In genomic region chr19:40304306-40304705, GRCh38 we compare ENCODE assay signal across 14 cellular contexts. TPM values are rescaled to one million over a fixed set of nuclear protein-coding genes. Genes with fewer than 3 reads are reported as not detected.
DNase-seq lines count a peak whose midpoint lies in the region; ATAC-seq and TF ChIP-seq lines count a peak whose summit lies in the region.
"Had no signal": no experiment of that assay in that cellular context is flagged by ENCODE, and none has a peak within 500 bp of the region (broad histone marks: within the 10 kb centered on the region; RNA-seq: fewer than 3 reads in every experiment).

No MANE protein-coding gene starts in this region.

- no peaks in the 10 kb centered on the region for H3K27me3 ChIP-seq in CD8-positive, alpha-beta memory T cell (ENCODE audit: insufficient read depth, low read length, poor library complexity, severe bottlenecking)

- no peaks in the 10 kb centered on the region for H3K27me3 Mint-ChIP-seq in CD8-positive, alpha-beta memory T cell
- H3K27me3 Mint-ChIP-seq in chondrocyte (ENCODE audit: low read depth) (no peaks in the 10 kb centered on the region), neural crest cell (ENCODE audit: low read depth) (no peaks in the 10 kb centered on the region)

- POLR2A ChIA-PET in CD8-positive, alpha-beta memory T cell (lab: Charles Lee) = no interaction called here
- POLR2A ChIA-PET in HEK293 (lab: Yijun Ruan, JAX) = interaction anchor here (0.5 to 2.1 kb wide), 6 partner anchors 20 to 1308 kb away, joined by 3 to 13 read pairs (median 7); partner anchors contain the start of genes AKT2, C19orf47, PLD3 and SERTAD1

- peaks cover 3% of the 10 kb centered on the region for H3K4me1 ChIP-seq in CD8-positive, alpha-beta memory T cell (ENCODE audit: insufficient read depth, low read length)
- peaks cover 13% of the 10 kb centered on the region for H3K4me1 ChIP-seq in HEK293 (ENCODE audit: control insufficient read depth, insufficient read depth, low read length)

- peak in 1 of 5 donors; percentile 15 for DNase-seq in CD8-positive, alpha-beta memory T cell
- peak; percentile 4 for DNase-seq in chondrocyte (ENCODE audit: low spot score)
- DNase-seq in neural crest cell (ENCODE audit: low read depth, low spot score) = no peak
- no peak for DNase-seq in DMS153 (lab: John Stamatoyannopoulos, UW)
- no peak for DNase-seq in globus pallidus (ENCODE audit: low spot score)
- DNase-seq: DMS53, HCEC 1CT, NCI-H146, NCI-H2107, NCI-H446 treated with DMSO at 0.1 percent for 48 hours, NCI-H748 treated with DMSO at 0.1 percent for 48 hours, SHP77 had no signal

- CTCF ChIA-PET in CD8-positive, alpha-beta memory T cell (lab: Charles Lee) = interaction anchor here (1.5 to 2.1 kb wide), 6 partner anchors 23 to 331 kb away, joined by 5 to 14 read pairs (median 6); partner anchors contain the start of gene LTBP4
- CTCF ChIA-PET in HEK293 (lab: Yijun Ruan, JAX) = interaction anchor here (0.5 to 5.4 kb wide), 46 partner anchors 10 to 1934 kb away, joined by 3 to 61 read pairs (median 6); partner anchors contain the start of genes C19orf47, LTBP4, PLD3 and SERTAD3

- ATAC-seq in HG02870 (IDR thresholded peaks at IDR 0.05; ENCODE audit: unreplicated experiment) = no peak

- no peaks in the 10 kb centered on the region for H3K36me3 Mint-ChIP-seq in CD8-positive, alpha-beta memory T cell
- H3K36me3 Mint-ChIP-seq in chondrocyte (ENCODE audit: low read depth) (peaks cover 1% of the 10 kb centered on the region), neural crest cell (ENCODE audit: low read depth) (no peaks in the 10 kb centered on the region)

- no peak overlapping the region for H3K27ac ChIP-seq in CD8-positive, alpha-beta memory T cell (ENCODE audit: low read depth, low read length)
- 0 out of 2 replicates have a peak overlapping the region, but pooled peaks have one; percentile 49 for H3K27ac ChIP-seq in HEK293 (ENCODE audit: extremely low read depth, low read depth, low read length)

- H3K4me3 ChIP-seq in CD8-positive, alpha-beta memory T cell (ENCODE audit: low read length) = no peak overlapping the region
- H3K4me3 ChIP-seq in HEK293 (ENCODE audit: low read depth, low read length) = no peak overlapping the region

- H3K9me3 ChIP-seq in CD8-positive, alpha-beta memory T cell (ENCODE audit: low read length) = no peaks in the 10 kb centered on the region
- H3K9me3 ChIP-seq in HEK293 (ENCODE audit: control insufficient read depth, insufficient read depth, low read depth, low read length) = no peaks in the 10 kb centered on the region; the same call in 1 of the 2 replicates

- TF ChIP-seq CTCF in HEK293 (tag by site-specific recombination; IDR thresholded peaks at IDR 0.05) = no peak
- TF ChIP-seq CTCF in chondrocyte (IDR thresholded peaks at IDR 0.05) = no peak
- no peak for TF ChIP-seq CTCF in neural crest cell (conservative IDR thresholded peaks at IDR 0.05)

- H3K9me3 Mint-ChIP-seq in CD8-positive, alpha-beta memory T cell = no peaks in the 10 kb centered on the region
- H3K9me3 Mint-ChIP-seq in chondrocyte (ENCODE audit: low read depth) (no peaks in the 10 kb centered on the region), neural crest cell (no peaks in the 10 kb centered on the region)

- H3K4me1 Mint-ChIP-seq in CD8-positive, alpha-beta memory T cell = peaks cover 3 to 8% (median 5%) of the 10 kb centered on the region in 3 donors
- peaks cover 5% of the 10 kb centered on the region for H3K4me1 Mint-ChIP-seq in chondrocyte (ENCODE audit: low read depth)
- peaks cover 5% of the 10 kb centered on the region for H3K4me1 Mint-ChIP-seq in neural crest cell

- H3K27ac Mint-ChIP-seq in CD8-positive, alpha-beta memory T cell = peak overlapping the region in 6 of 8 donors; percentile 13 to 74 (median 50)
- H3K27ac Mint-ChIP-seq in chondrocyte (ENCODE audit: unreplicated experiment) (no peak overlapping the region), neural crest cell (ENCODE audit: unreplicated experiment) (peak overlapping the region; percentile 51)

- peak overlapping the region in 1 of 7 donors; percentile 42 for H3K4me3 Mint-ChIP-seq in CD8-positive, alpha-beta memory T cell
- H3K4me3 Mint-ChIP-seq in chondrocyte (ENCODE audit: unreplicated experiment) = no peak overlapping the region
- H3K4me3 Mint-ChIP-seq in neural crest cell = no peak overlapping the region

- no peaks in the 10 kb centered on the region for H3K36me3 ChIP-seq in CD8-positive, alpha-beta memory T cell (ENCODE audit: insufficient read depth, low read length)
- peaks cover 0 to 45% of the 10 kb centered on the region in 2 experiments; a peak in 2 of 3 replicates for H3K36me3 ChIP-seq in HEK293 (ENCODE audit: control insufficient read depth in 2 of 2, insufficient read depth in 1 of 2, low read length in 2 of 2)

TF ChIP-seq in HEK293, 187 proteins besides CTCF, POLR2A, EP300 and RAD21:
- TF ChIP-seq TRIM28 (IDR thresholded peaks at IDR 0.05; ENCODE audit: borderline replicate concordance, low read length) (no peak), ZNF571 (tag by site-specific recombination; IDR thresholded peaks at IDR 0.05) (no peak), ZNF302 (tag by site-specific recombination; IDR thresholded peaks at IDR 0.05; ENCODE audit: low read depth) (no peak), ZNF324 (tag by site-specific recombination; IDR thresholded peaks at IDR 0.05) (no peak), EGR2 (tag by site-specific recombination; IDR thresholded peaks at IDR 0.05; ENCODE audit: low read depth) (no peak), ZNF174 (tag by site-specific recombination; IDR thresholded peaks at IDR 0.05) (no peak), ZNF366 (tag by site-specific recombination; conservative IDR thresholded peaks at IDR 0.05) (0 out of 2 replicates have a peak, but pooled peaks have one; percentile 33), ZNF311 (tag by site-specific recombination; IDR thresholded peaks at IDR 0.05; ENCODE audit: borderline replicate concordance) (no peak)

RNA-seq across cellular contexts. Expression of gene AKT2, which starts 19.2 kb away (rescaled TPM):
- total RNA-seq in CD8-positive, alpha-beta memory T cell = 100 to 1,000 TPM; 124 to 132 TPM
- polyA plus RNA-seq in CD8-positive, alpha-beta memory T cell = 27.0 TPM
- 99.9 to 136 TPM (median 100 TPM) in 3 replicates for total RNA-seq in chondrocyte
- 147 and 150 TPM in 2 replicates for total RNA-seq in neural crest cell

RNA-seq across cellular contexts. Expression of gene C19orf47, which starts 43.9 kb away (rescaled TPM):
- 10 to 100 TPM; 25.4 to 29.5 TPM for total RNA-seq in CD8-positive, alpha-beta memory T cell
- polyA plus RNA-seq in CD8-positive, alpha-beta memory T cell = 9.5 TPM
- total RNA-seq in chondrocyte (19.4 to 22.2 TPM (median 21.5 TPM) in 3 replicates), neural crest cell (19.0 and 21.0 TPM in 2 replicates)

RNA-seq across cellular contexts. Expression of gene PLD3, which starts 44.2 kb away (rescaled TPM):
- total RNA-seq in CD8-positive, alpha-beta memory T cell = 10 to 100 TPM; 48.2 to 53.0 TPM
- 73.6 TPM for polyA plus RNA-seq in CD8-positive, alpha-beta memory T cell
- total RNA-seq in chondrocyte = 478 to 514 TPM (median 487 TPM) in 3 replicates
- total RNA-seq in neural crest cell = 200 and 208 TPM in 2 replicates
